ENCODE assay signal across 18 cellular contexts in genomic region chr2:10591207-10591606, GRCh38.
DNase-seq lines count a peak whose midpoint lies in the region; ATAC-seq and TF ChIP-seq lines count a peak whose summit lies in the region.
"Had no signal": no experiment of that assay in that cellular context is flagged by ENCODE, and none has a peak within 500 bp of the region (broad histone marks: within the 10 kb centered on the region; RNA-seq: fewer than 3 reads in every experiment).

No MANE protein-coding gene starts in this region.

- peaks cover under 1% of the 10 kb centered on the region for H3K9me3 ChIP-seq in endodermal cell (ENCODE audit: control insufficient read depth, low read length)
- H3K9me3 ChIP-seq: ovary had no signal

- H3K27me3 ChIP-seq in endodermal cell (ENCODE audit: control insufficient read depth, insufficient read depth, low read length, poor library complexity, severe bottlenecking) = no peaks in the 10 kb centered on the region
- H3K27me3 ChIP-seq: ovary had no signal

- CTCF ChIA-PET in activated CD8-positive, alpha-beta memory T cell treated with anti-CD3 and anti-CD28 coated beads, Interleukin-2, amount 10 ng/mL, durations not matched to agents 7 days and 5 days (lab: Charles Lee) = no interaction called here

- peak overlapping the region; percentile 16 for H3K27ac Mint-ChIP-seq in activated CD8-positive, alpha-beta memory T cell treated with anti-CD3 and anti-CD28 coated beads, Interleukin-2, amount 10 ng/mL, durations not matched to agents 7 days and 5 days
- H3K27ac Mint-ChIP-seq in endodermal cell = peak overlapping the region; percentile 5
- peak overlapping the region; percentile 89 for H3K27ac Mint-ChIP-seq in osteocyte (ENCODE audit: unreplicated experiment)
- H3K27ac Mint-ChIP-seq: activated CD4-positive, alpha-beta T cell treated with anti-CD3 and anti-CD28 coated beads, Interleukin-2, amount 10 ng/mL, durations not matched to agents 7 days and 5 days; effector memory CD8-positive, alpha-beta T cell; immature natural killer cell had no signal

- WGBS in endodermal cell (ENCODE audit: insufficient coverage in 1 of 2, insufficient read length in 1 of 2), 2 experiments = 55 to 73% methylated on average over 3 to 6 of the region's 6 CpGs

- peaks cover 64% of the 10 kb centered on the region for H3K36me3 ChIP-seq in endodermal cell (ENCODE audit: control insufficient read depth, insufficient read depth, low read length)
- H3K36me3 ChIP-seq: ovary had no signal

- TF ChIP-seq CTCF in endodermal cell (conservative IDR thresholded peaks at IDR 0.05) (no peak), osteocyte (IDR thresholded peaks at IDR 0.05) (no peak)

- no peak overlapping the region for H3K9ac ChIP-seq in endodermal cell (ENCODE audit: extremely low read depth, low read length, poor library complexity, severe bottlenecking)

- ATAC-seq in activated CD8-positive, alpha-beta memory T cell treated with anti-CD3 and anti-CD28 coated beads, Interleukin-2, amount 10 ng/mL, durations not matched to agents 7 days and 5 days = no peak
- ATAC-seq in GM19035 (IDR thresholded peaks at IDR 0.05; ENCODE audit: unreplicated experiment) = no peak
- ATAC-seq: effector memory CD8-positive, alpha-beta T cell had no signal

- no peak overlapping the region for H3K4me3 ChIP-seq in endodermal cell (ENCODE audit: low read length)
- H3K4me3 ChIP-seq: ovary, smooth muscle cell had no signal

- H3K9me3 Mint-ChIP-seq in activated CD8-positive, alpha-beta memory T cell treated with anti-CD3 and anti-CD28 coated beads, Interleukin-2, amount 10 ng/mL, durations not matched to agents 7 days and 5 days (ENCODE audit: low read depth) = no peaks in the 10 kb centered on the region
- peaks cover 2% of the 10 kb centered on the region for H3K9me3 Mint-ChIP-seq in endodermal cell
- no peaks in the 10 kb centered on the region for H3K9me3 Mint-ChIP-seq in osteocyte (ENCODE audit: unreplicated experiment)
- H3K9me3 Mint-ChIP-seq: activated CD4-positive, alpha-beta T cell treated with anti-CD3 and anti-CD28 coated beads, Interleukin-2, amount 10 ng/mL, durations not matched to agents 7 days and 5 days; effector memory CD8-positive, alpha-beta T cell; immature natural killer cell had no signal

- no peak for DNase-seq in activated CD8-positive, alpha-beta memory T cell treated with anti-CD3 and anti-CD28 coated beads, Interleukin-2, amount 10 ng/mL, durations not matched to agents 7 days and 5 days
- DNase-seq in activated CD8-positive, alpha-beta memory T cell treated with anti-CD3 and anti-CD28 coated beads, Interleukin-2, amount 50 U/mL, for 48 hours = no peak
- DNase-seq in NOMO-1 treated with dmso at 0.1 percent for 144 hours (lab: John Stamatoyannopoulos, UW; ENCODE audit: unreplicated experiment) (peak; percentile 41), endodermal cell (peak; percentile 54), osteocyte (ENCODE audit: extremely low spot score, unreplicated experiment) (no peak), D341Med (ENCODE audit: low spot score) (no peak), C1 segment of cervical spinal cord (lab: John Stamatoyannopoulos, UW) (no peak)
- DNase-seq: activated CD4-positive, alpha-beta T cell treated with anti-CD3 and anti-CD28 coated beads, Interleukin-2, amount 10 ng/mL, durations not matched to agents 7 days and 5 days; COR-L47; effector memory CD8-positive, alpha-beta T cell; immature natural killer cell; KBM-7; NCI-H1694; NCI-H69; ovary; T-helper 9 cell had no signal

- peaks cover 31% of the 10 kb centered on the region for H3K36me3 Mint-ChIP-seq in activated CD8-positive, alpha-beta memory T cell treated with anti-CD3 and anti-CD28 coated beads, Interleukin-2, amount 10 ng/mL, durations not matched to agents 7 days and 5 days
- peaks cover 55% of the 10 kb centered on the region for H3K36me3 Mint-ChIP-seq in endodermal cell (ENCODE audit: low read depth)
- H3K36me3 Mint-ChIP-seq in osteocyte (ENCODE audit: unreplicated experiment) = peaks cover 30% of the 10 kb centered on the region

- no peaks in the 10 kb centered on the region for H3K27me3 Mint-ChIP-seq in activated CD8-positive, alpha-beta memory T cell treated with anti-CD3 and anti-CD28 coated beads, Interleukin-2, amount 10 ng/mL, durations not matched to agents 7 days and 5 days
- H3K27me3 Mint-ChIP-seq in endodermal cell (ENCODE audit: insufficient read depth) (no peaks in the 10 kb centered on the region), osteocyte (ENCODE audit: unreplicated experiment) (no peaks in the 10 kb centered on the region)
- H3K27me3 Mint-ChIP-seq: activated CD4-positive, alpha-beta T cell treated with anti-CD3 and anti-CD28 coated beads, Interleukin-2, amount 10 ng/mL, durations not matched to agents 7 days and 5 days; effector memory CD8-positive, alpha-beta T cell had no signal

- H3K4me3 Mint-ChIP-seq in activated CD8-positive, alpha-beta memory T cell treated with anti-CD3 and anti-CD28 coated beads, Interleukin-2, amount 10 ng/mL, durations not matched to agents 7 days and 5 days = no peak overlapping the region
- H3K4me3 Mint-ChIP-seq in endodermal cell (no peak overlapping the region), osteocyte (ENCODE audit: unreplicated experiment) (peak overlapping the region; percentile 20)
- H3K4me3 Mint-ChIP-seq: activated CD4-positive, alpha-beta T cell treated with anti-CD3 and anti-CD28 coated beads, Interleukin-2, amount 10 ng/mL, durations not matched to agents 7 days and 5 days; effector memory CD8-positive, alpha-beta T cell; immature natural killer cell had no signal

- H3K4me1 Mint-ChIP-seq in activated CD8-positive, alpha-beta memory T cell treated with anti-CD3 and anti-CD28 coated beads, Interleukin-2, amount 10 ng/mL, durations not matched to agents 7 days and 5 days = peaks cover 1% of the 10 kb centered on the region
- H3K4me1 Mint-ChIP-seq in endodermal cell (no peaks in the 10 kb centered on the region), osteocyte (ENCODE audit: unreplicated experiment) (peaks cover 43% of the 10 kb centered on the region)
- H3K4me1 Mint-ChIP-seq: activated CD4-positive, alpha-beta T cell treated with anti-CD3 and anti-CD28 coated beads, Interleukin-2, amount 10 ng/mL, durations not matched to agents 7 days and 5 days; immature natural killer cell had no signal

- H3K27ac ChIP-seq in endodermal cell (ENCODE audit: low read depth, low read length) = no peak overlapping the region
- H3K27ac ChIP-seq: ovary had no signal

- H3K4me1 ChIP-seq in endodermal cell (ENCODE audit: control insufficient read depth, insufficient read depth, low read length) = no peaks in the 10 kb centered on the region

Comparison
In these comparisons a context has a peak if more than half of its experiments do, and no peak if none do; other contexts are left out.
1. DNase-seq: peak in NOMO-1 treated with dmso at 0.1 percent for 144 hours (single experiment) and endodermal cell (single experiment); none in activated CD8-positive, alpha-beta memory T cell treated with anti-CD3 and anti-CD28 coated beads, Interleukin-2, amount 10 ng/mL, durations not matched to agents 7 days and 5 days (single experiment), activated CD8-positive, alpha-beta memory T cell treated with anti-CD3 and anti-CD28 coated beads, Interleukin-2, amount 50 U/mL, for 48 hours (single experiment), osteocyte (single experiment), D341Med (single experiment) and C1 segment of cervical spinal cord (0 of 14).
2. H3K27ac Mint-ChIP-seq: peak in every context shown above with its lines; median percentile 89 in osteocyte; 16 in activated CD8-positive, alpha-beta memory T cell treated with anti-CD3 and anti-CD28 coated beads, Interleukin-2, amount 10 ng/mL, durations not matched to agents 7 days and 5 days; 5 in endodermal cell.